In genomic region chr1:151047591-151047924, GRCh38 we compare ENCODE assay signal across 7 cellular contexts. TPM values are rescaled to one million over a fixed set of nuclear protein-coding genes. Genes with fewer than 3 reads are reported as not detected.
DNase-seq lines count a peak whose midpoint lies in the region; ATAC-seq, FAIRE-seq and TF ChIP-seq lines count a peak whose summit lies in the region.

TSS of gene C1orf56 (plus strand) at chr1:151047751. CDS start at chr1:151047848, 97 bp downstream.

- peak within 1 kb of the TSS; percentile 59 for H3K9ac ChIP-seq in endothelial cell of umbilical vein (replicated peaks; ENCODE audit: extremely low read depth, insufficient read depth, low read length)
- H3K9ac ChIP-seq in mesenchymal stem cell (ENCODE audit: low read length), result peak within 1 kb of the TSS; percentile 88

- no peaks in the 10 kb centered on the region for H3K9me1 ChIP-seq in endothelial cell of umbilical vein (replicated peaks; ENCODE audit: control insufficient read depth, extremely low read depth, insufficient read depth, low read length)

- H2BK120ac ChIP-seq in mesenchymal stem cell (ENCODE audit: low read depth, low read length), result peak within 1 kb of the TSS; percentile 12

- POLR2A ChIA-PET in endothelial cell of umbilical vein (lab: Charles Lee), result interaction anchor here (1.3 kb wide), 1 partner anchor 10 kb away, joined by 3 read pairs; no protein-coding TSS in a partner anchor

- H2BK5ac ChIP-seq in mesenchymal stem cell (ENCODE audit: low read depth, low read length, poor library complexity, severe bottlenecking), result peak within 1 kb of the TSS; percentile 34

- peak within 1 kb of the TSS; percentile 88 to 91 for H3K4ac ChIP-seq in mesenchymal stem cell (ENCODE audit: low read depth in 1 of 2, low read length in 2 of 2)

- no peaks in the 10 kb centered on the region for H3K27me3 ChIP-seq in endothelial cell of umbilical vein (ENCODE audit: control insufficient read depth in 2 of 2, insufficient read depth in 2 of 2, low read length in 2 of 2)
- H3K27me3 ChIP-seq in mesenchymal stem cell (ENCODE audit: control insufficient read depth in 1 of 2, insufficient read depth in 1 of 2, low read length in 2 of 2), result no peaks in the 10 kb centered on the region

- H3K4me2 ChIP-seq in endothelial cell of umbilical vein (ENCODE audit: insufficient read depth, low read length) (peak within 1 kb of the TSS; percentile 74), mesenchymal stem cell (ENCODE audit: low read length, poor library complexity, severe bottlenecking) (peak within 1 kb of the TSS; percentile 90)

- H3K36me3 ChIP-seq in endothelial cell of umbilical vein (ENCODE audit: control insufficient read depth in 2 of 2, extremely low read depth in 1 of 2, insufficient read depth in 2 of 2, low read length in 2 of 2), result peaks cover 7% of the 10 kb centered on the region in 2 experiments
- peaks cover 4 to 28% of the 10 kb centered on the region in 2 experiments for H3K36me3 ChIP-seq in mesenchymal stem cell (ENCODE audit: control insufficient read depth in 1 of 2, insufficient read depth in 2 of 2, low read depth in 1 of 2, low read length in 2 of 2)

- H3K79me2 ChIP-seq in endothelial cell of umbilical vein (ENCODE audit: control insufficient read depth, insufficient read depth, low read length), result no peaks in the 10 kb centered on the region

- peak within 1 kb of the TSS; percentile 66 to 76 (median 73) for H3K4me3 ChIP-seq in endothelial cell of umbilical vein (replicated peaks in 1 of 3; ENCODE audit: insufficient read depth in 1 of 3, low read depth in 1 of 3, low read length in 3 of 3)
- H3K4me3 ChIP-seq in mesenchymal stem cell (ENCODE audit: insufficient read depth in 1 of 2, low read depth in 1 of 2, low read length in 2 of 2), result peak within 1 kb of the TSS; percentile 69 to 83

- H3K27ac ChIP-seq in endothelial cell of umbilical vein (ENCODE audit: insufficient read depth, low read depth, low read length), result peak within 1 kb of the TSS; percentile 26
- peak within 1 kb of the TSS; percentile 84 for H3K27ac ChIP-seq in mesenchymal stem cell (ENCODE audit: low read length, poor library complexity, severe bottlenecking)

- H2BK15ac ChIP-seq in mesenchymal stem cell (ENCODE audit: low read depth, poor library complexity, severe bottlenecking), result peak within 1 kb of the TSS; percentile 15

- no peaks in the 10 kb centered on the region for H4K20me1 ChIP-seq in endothelial cell of umbilical vein (replicated peaks; ENCODE audit: control insufficient read depth, extremely low read depth, insufficient read depth, low read length)

- no peak for TF ChIP-seq CTCF in endothelial cell of umbilical vein (IDR thresholded peaks at IDR 0.05; ENCODE audit: extremely low read depth in 1 of 2, insufficient read depth in 1 of 2, low read depth in 1 of 2, low read length in 2 of 2)

- peak; percentile 59 for TF ChIP-seq POLR2A in GM15510 (IDR thresholded peaks at IDR 0.05; ENCODE audit: borderline replicate concordance, extremely low read depth, insufficient read length)
- peak; percentile 43 for TF ChIP-seq POLR2A in endothelial cell of umbilical vein (IDR thresholded peaks at IDR 0.05; ENCODE audit: low read depth, low read length)

- peak within 1 kb of the TSS; percentile 84 for H4K91ac ChIP-seq in mesenchymal stem cell (ENCODE audit: low read length)

- H2AFZ ChIP-seq in endothelial cell of umbilical vein (ENCODE audit: low read depth, low read length) (peak within 1 kb of the TSS; percentile 90), mesenchymal stem cell (ENCODE audit: low read depth, low read length) (peak within 1 kb of the TSS; percentile 84)

- peak; percentile 85 for FAIRE-seq in endothelial cell of umbilical vein (lab: Jason Lieb, UNC)

- DNase-seq in NCI-H510A (lab: John Stamatoyannopoulos, UW) (peak; percentile 66), endothelial cell of umbilical vein (ENCODE audit: low read depth, low spot score) (peak; percentile 72), mesenchymal stem cell (peak; percentile 75)
- peak; percentile 83 for DNase-seq in activated CD8-positive, alpha-beta memory T cell treated with anti-CD3 and anti-CD28 coated beads, Interleukin-2, amount 50 U/mL, for 48 hours
- peak; percentile 76 for DNase-seq in stimulated activated naive CD8-positive, alpha-beta T cell treated with anti-CD3 and anti-CD28 coated beads, Interleukin-15, Interleukin-2, amounts not matched to agents 100 U/mL and 50 U/mL, for 24 hours

- no TSS peak for BruUV-seq in endothelial cell of umbilical vein (replicated peaks; lab: Mats Ljungman, UMichigan)

- H3K14ac ChIP-seq in mesenchymal stem cell (ENCODE audit: low read length in 2 of 2), result peak within 1 kb of the TSS in 1 of 2 experiments; percentile 93

- dilution Hi-C loops in endothelial cell of umbilical vein (cut with MboI; ENCODE audit: extremely low pct_ligation_motif_present, low sequenced_read_pairs), result no loop called here

- 2% methylated on average over 15 of the region's 29 CpGs for WGBS in mesenchymal stem cell

- H2AK5ac ChIP-seq in mesenchymal stem cell (ENCODE audit: low read length, severe bottlenecking), result no peak within 1 kb of the TSS

- peak within 1 kb of the TSS; percentile 66 for H4K8ac ChIP-seq in mesenchymal stem cell (ENCODE audit: low read length)

- CTCF ChIA-PET in endothelial cell of umbilical vein (lab: Charles Lee), result interaction anchor here (0.5 to 3.0 kb wide), 16 partner anchors 9 to 109 kb away, joined by 3 to 29 read pairs (median 5); partner anchors contain the start of genes CDC42SE1, CERS2, GABPB2 and MINDY1

- peak within 1 kb of the TSS in 1 of 2 experiments; percentile 91 for H3K23ac ChIP-seq in mesenchymal stem cell (ENCODE audit: low read length in 2 of 2)

- ATAC-seq in HG02981 (IDR thresholded peaks at IDR 0.05; ENCODE audit: unreplicated experiment), result peak; percentile 47
- ATAC-seq in stimulated activated naive CD8-positive, alpha-beta T cell treated with anti-CD3 and anti-CD28 coated beads, Interleukin-15, Interleukin-2, amounts not matched to agents 100 U/mL and 50 U/mL, for 24 hours, result peak; percentile 74

- H3K79me1 ChIP-seq in mesenchymal stem cell (replicated peaks; ENCODE audit: low read length, poor library complexity, severe bottlenecking), result no peaks in the 10 kb centered on the region

- no peaks in the 10 kb centered on the region for H3K9me3 ChIP-seq in endothelial cell of umbilical vein (replicated peaks; ENCODE audit: control insufficient read depth, insufficient read depth, low read length)
- H3K9me3 ChIP-seq in mesenchymal stem cell (ENCODE audit: control insufficient read depth, low read length), result no peaks in the 10 kb centered on the region

- H2BK12ac ChIP-seq in mesenchymal stem cell (ENCODE audit: low read length in 2 of 2), result peak within 1 kb of the TSS in 1 of 2 experiments; percentile 66

- H3K18ac ChIP-seq in mesenchymal stem cell (ENCODE audit: low read depth in 1 of 2, low read length in 2 of 2), result peak within 1 kb of the TSS; percentile 85 to 100

- intact Hi-C loops in endothelial cell of umbilical vein (cut with micrococcal nuclease), result no loop called here

- H3K4me1 ChIP-seq in endothelial cell of umbilical vein (ENCODE audit: control insufficient read depth, extremely low read depth, insufficient read depth, low read length) (peaks cover 8% of the 10 kb centered on the region), mesenchymal stem cell (ENCODE audit: control insufficient read depth, insufficient read depth, low read depth, low read length) (peaks cover 8% of the 10 kb centered on the region)

TF ChIP-seq in endothelial cell of umbilical vein, 7 proteins besides CTCF, POLR2A, EP300 and RAD21:
- TF ChIP-seq POLR2AphosphoS5 (IDR thresholded peaks at IDR 0.05; ENCODE audit: insufficient read depth, low read depth, low read length) (peak; percentile 60), JUN (IDR thresholded peaks at IDR 0.05; ENCODE audit: borderline replicate concordance, insufficient read depth, insufficient read length, low read depth) (no peak)
TF ChIP-seq in endothelial cell of umbilical vein: peak in this region for 1.

RNA-seq across cellular contexts. Expression of gene C1orf56, which starts in this region (rescaled TPM):
- 3.2 and 3.5 TPM in 2 replicates for total RNA-seq in endothelial cell of umbilical vein
- polyA plus RNA-seq in endothelial cell of umbilical vein, result 3.0 and 3.6 TPM in 2 replicates
- polyA plus RNA-seq in endothelial cell of umbilical vein (2011; cell fraction: cytosol; rRNA removed), result 1.8 and 2.0 TPM in 2 replicates
- 1.1 and 1.3 TPM in 2 replicates for polyA plus RNA-seq in endothelial cell of umbilical vein (2011; cell fraction: nucleus; rRNA removed)
- polyA plus RNA-seq in endothelial cell of umbilical vein (2012), result 2.4 and 2.6 TPM in 2 replicates
- polyA minus RNA-seq in endothelial cell of umbilical vein, result 0.62 and 1.3 TPM in 2 replicates
- 3.8 TPM for polyA minus RNA-seq in endothelial cell of umbilical vein (2011; cell fraction: cytosol; rRNA and poly(A)+ RNA removed)
- polyA minus RNA-seq in endothelial cell of umbilical vein (2011; cell fraction: nucleus; rRNA and poly(A)+ RNA removed), result 0.82 and 0.91 TPM in 2 replicates
- 3.3 TPM for polyA plus RNA-seq in mesenchymal stem cell (2013, experiment 1 of 2)
- 3.3 TPM for polyA plus RNA-seq in mesenchymal stem cell (2013, experiment 2 of 2)

Comparison
In these comparisons a context has a peak if more than half of its experiments do, and no peak if none do; other contexts are left out.
1. Peak in every context shown above with its lines: DNase-seq, ATAC-seq, H3K4me3 ChIP-seq and H3K27ac ChIP-seq.